ENCODE assay signal across 23 cellular contexts in the genomic region with DNA sequence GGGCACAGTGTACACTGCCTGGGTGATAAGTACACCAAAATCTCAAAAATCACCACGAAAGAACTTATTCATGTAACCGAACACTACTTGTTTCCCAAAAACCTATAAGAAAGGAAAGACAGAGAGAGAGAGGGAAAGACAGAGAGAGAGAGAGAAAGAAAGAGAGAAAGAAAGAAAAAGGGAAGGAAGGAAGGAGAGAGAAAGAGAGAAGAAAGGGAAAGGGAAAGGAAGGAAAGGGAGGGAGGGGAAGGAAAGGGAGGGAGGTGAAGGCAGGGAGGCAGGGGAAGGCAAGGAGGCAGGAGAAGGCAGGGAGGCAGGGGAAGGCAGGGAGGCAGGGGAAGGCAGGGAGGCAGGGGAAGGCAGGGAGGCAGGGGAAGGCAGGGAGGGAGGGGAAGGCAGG. TPM values are rescaled to one million over a fixed set of nuclear protein-coding genes. Genes with fewer than 3 reads are reported as not detected.
A peak's percentile ranks its signal among the peaks of the same experiment; 100 is the strongest.
DNase-seq lines count a peak whose midpoint lies in the region; ATAC-seq and TF ChIP-seq lines count a peak whose summit lies in the region.
"Had no signal": no experiment of that assay in that cellular context is flagged by ENCODE, and none has a peak within 500 bp of the region (broad histone marks: within the 10 kb centered on the region; RNA-seq: fewer than 3 reads in every experiment).

No MANE protein-coding gene starts in this region.

- no peak overlapping the region for H3K23ac ChIP-seq in IMR-90 (ENCODE audit: low read depth, low read length)

- peaks cover 83% of the 10 kb centered on the region for H3K36me3 ChIP-seq in IMR-90 (ENCODE audit: control insufficient read depth, insufficient read depth, low read length)

- H2BK15ac ChIP-seq in IMR-90 (ENCODE audit: low read depth, low read length) = no peak overlapping the region

- no peak overlapping the region for H4K91ac ChIP-seq in IMR-90 (ENCODE audit: insufficient read depth, low read depth, low read length)

- TF ChIP-seq POLR2A in IMR-90 (IDR thresholded peaks at IDR 0.05; ENCODE audit: low read depth, low read length) = no peak

- peaks cover 55 to 68% of the 10 kb centered on the region in 2 experiments for H3K79me1 ChIP-seq in IMR-90 (ENCODE audit: low read depth in 1 of 2, low read length in 2 of 2)

- POLR2A ChIA-PET in IMR-90 (lab: Charles Lee; ENCODE audit: unreplicated experiment) = no interaction called here

- no peak overlapping the region for H3K4me2 ChIP-seq in IMR-90 (ENCODE audit: low read depth, low read length)
- H3K4me2 ChIP-seq: BLaER1 had no signal

- no peak overlapping the region for H2BK20ac ChIP-seq in IMR-90 (ENCODE audit: low read depth, low read length)

- H3K9ac ChIP-seq in IMR-90 (ENCODE audit: low read depth, low read length) = no peak overlapping the region
- H3K9ac ChIP-seq: BLaER1 had no signal

- no peak for DNase-seq in activated T-cell treated with anti-CD3 and anti-CD28 coated beads, Interleukin-2, amount 50 U/mL, for 72 hours
- DNase-seq in activated T-cell treated with anti-CD3 and anti-CD28 coated beads for 4 hours (no peak), IMR-90 (no peak), NCI-H446 treated with DMSO at 0.1 percent for 48 hours (lab: John Stamatoyannopoulos, UW) (no peak), GF-D8 (lab: John Stamatoyannopoulos, UW) (no peak)
- no peak for DNase-seq in central memory CD8-positive, alpha-beta T cell (ENCODE audit: low spot score in 2 of 2)
- DNase-seq in stimulated activated effector memory CD8-positive, alpha-beta T cell treated with anti-CD3 and anti-CD28 coated beads, Interleukin-12 subunit alpha, Interleukin-12 subunit beta, amount 100 ng/mL, for 72 hours (ENCODE audit: low spot score in 2 of 2) = no peak
- DNase-seq: activated CD4-positive, alpha-beta T cell treated with anti-CD3 and anti-CD28 coated beads, Interleukin-2, amount 50 U/mL, for 1 hour; activated CD8-positive, alpha-beta memory T cell treated with anti-CD3 and anti-CD28 coated beads, Interleukin-2, amount 50 U/mL, for 4 hours; activated effector memory CD4-positive, alpha-beta T cell treated with Interleukin-2 at 50 U/mL for 16 hours; DND-41; effector memory CD8-positive, alpha-beta T cell; heart left ventricle; kidney; naive thymus-derived CD8-positive, alpha-beta T cell; NCI-H1436; NCI-H2081 treated with DMSO at 0.1 percent for 48 hours had no signal

- no peak for ATAC-seq in activated T-cell treated with anti-CD3 and anti-CD28 coated beads, Interleukin-2, amount 50 U/mL, for 72 hours (replicated peaks in 1 of 2)
- no peak for ATAC-seq in IMR-90 (ENCODE audit: low read depth)
- ATAC-seq in central memory CD8-positive, alpha-beta T cell (replicated peaks; ENCODE audit: extremely low read depth, poor library complexity, severe bottlenecking) = no peak
- no peak for ATAC-seq in stimulated activated effector memory CD8-positive, alpha-beta T cell treated with anti-CD3 and anti-CD28 coated beads, Interleukin-12 subunit alpha, Interleukin-12 subunit beta, amount 100 ng/mL, for 72 hours
- no peak for ATAC-seq in HG03097 (IDR thresholded peaks at IDR 0.05; ENCODE audit: low FRiP score, unreplicated experiment)
- ATAC-seq: effector memory CD8-positive, alpha-beta T cell; foreskin keratinocyte; heart left ventricle; naive thymus-derived CD8-positive, alpha-beta T cell had no signal

- WGBS in IMR-90 (ENCODE audit: extremely low coverage in 2 of 2, insufficient read length in 1 of 2), 2 experiments = no CpG with 5 or more reads among the region's 2 CpGs

- H3K18ac ChIP-seq in IMR-90 (ENCODE audit: low read depth, low read length) = no peak overlapping the region

- no peaks in the 10 kb centered on the region for H3K27me3 Mint-ChIP-seq in activated T-cell treated with anti-CD3 and anti-CD28 coated beads, Interleukin-2, amount 50 U/mL, for 72 hours (ENCODE audit: low read depth)
- H3K27me3 Mint-ChIP-seq in central memory CD8-positive, alpha-beta T cell = no peaks in the 10 kb centered on the region
- H3K27me3 Mint-ChIP-seq: effector memory CD8-positive, alpha-beta T cell had no signal

- H4K8ac ChIP-seq in IMR-90 (ENCODE audit: low read depth in 2 of 2, low read length in 2 of 2) = no peak overlapping the region

- H3K27ac ChIP-seq in IMR-90 (ENCODE audit: insufficient read depth, low read length) = 0 out of 2 replicates have a peak overlapping the region, but pooled peaks have one; percentile 32
- H3K27ac ChIP-seq: BLaER1, foreskin keratinocyte, heart left ventricle had no signal

- peaks cover 5% of the 10 kb centered on the region for H3K4me1 ChIP-seq in IMR-90 (ENCODE audit: control insufficient read depth, insufficient read depth, low read length)
- H3K4me1 ChIP-seq: foreskin keratinocyte, heart left ventricle had no signal

- peak overlapping the region; percentile 85 for H3K27ac Mint-ChIP-seq in activated T-cell treated with anti-CD3 and anti-CD28 coated beads, Interleukin-2, amount 50 U/mL, for 72 hours
- peak overlapping the region; percentile 84 for H3K27ac Mint-ChIP-seq in central memory CD8-positive, alpha-beta T cell (ENCODE audit: low read depth)
- peak overlapping the region; percentile 67 for H3K27ac Mint-ChIP-seq in stimulated activated effector memory CD8-positive, alpha-beta T cell treated with anti-CD3 and anti-CD28 coated beads, Interleukin-12 subunit alpha, Interleukin-12 subunit beta, amount 100 ng/mL, for 72 hours

- no peak overlapping the region for H2AK9ac ChIP-seq in IMR-90 (replicated peaks; ENCODE audit: low read depth, low read length, poor library complexity)

- no peak for TF ChIP-seq CTCF in IMR-90 (conservative IDR thresholded peaks at IDR 0.05; ENCODE audit: low read depth, low read length)

- H3K4me3 Mint-ChIP-seq in activated T-cell treated with anti-CD3 and anti-CD28 coated beads, Interleukin-2, amount 50 U/mL, for 72 hours = no peak overlapping the region
- H3K4me3 Mint-ChIP-seq in central memory CD8-positive, alpha-beta T cell = no peak overlapping the region
- no peak overlapping the region for H3K4me3 Mint-ChIP-seq in stimulated activated effector memory CD8-positive, alpha-beta T cell treated with anti-CD3 and anti-CD28 coated beads, Interleukin-12 subunit alpha, Interleukin-12 subunit beta, amount 100 ng/mL, for 72 hours
- H3K4me3 Mint-ChIP-seq: effector memory CD8-positive, alpha-beta T cell; naive thymus-derived CD8-positive, alpha-beta T cell had no signal

- no peak overlapping the region for H3K4me3 ChIP-seq in IMR-90 (ENCODE audit: insufficient read depth, low read depth, low read length)
- H3K4me3 ChIP-seq: BLaER1, coronary artery, esophagus muscularis mucosa, heart left ventricle, tibial nerve had no signal

- CTCF ChIA-PET in IMR-90 (lab: Yijun Ruan, JAX) = no interaction called here

- H3K4me1 Mint-ChIP-seq in activated T-cell treated with anti-CD3 and anti-CD28 coated beads, Interleukin-2, amount 50 U/mL, for 72 hours (ENCODE audit: low read depth) = no peaks in the 10 kb centered on the region
- H3K4me1 Mint-ChIP-seq in central memory CD8-positive, alpha-beta T cell = peaks cover 6% of the 10 kb centered on the region
- H3K4me1 Mint-ChIP-seq in stimulated activated effector memory CD8-positive, alpha-beta T cell treated with anti-CD3 and anti-CD28 coated beads, Interleukin-12 subunit alpha, Interleukin-12 subunit beta, amount 100 ng/mL, for 72 hours = peaks cover 5% of the 10 kb centered on the region

- peaks cover 13 to 36% of the 10 kb centered on the region in 2 donors for H3K36me3 Mint-ChIP-seq in activated T-cell treated with anti-CD3 and anti-CD28 coated beads, Interleukin-2, amount 50 U/mL, for 72 hours (ENCODE audit: insufficient read depth in 2 of 2)
- peaks cover 64% of the 10 kb centered on the region for H3K36me3 Mint-ChIP-seq in central memory CD8-positive, alpha-beta T cell (ENCODE audit: insufficient read depth)
- H3K36me3 Mint-ChIP-seq in stimulated activated effector memory CD8-positive, alpha-beta T cell treated with anti-CD3 and anti-CD28 coated beads, Interleukin-12 subunit alpha, Interleukin-12 subunit beta, amount 100 ng/mL, for 72 hours = peaks cover 90% of the 10 kb centered on the region

- TF ChIP-seq RAD21 in IMR-90 (IDR thresholded peaks at IDR 0.05; ENCODE audit: low read length) = no peak

- H2BK120ac ChIP-seq in IMR-90 (ENCODE audit: low read depth, low read length) = no peak overlapping the region

- H3K4ac ChIP-seq in IMR-90 (ENCODE audit: low read depth, low read length) = no peak overlapping the region

- no peak overlapping the region for H3K56ac ChIP-seq in IMR-90 (ENCODE audit: extremely low read depth, insufficient read depth, low read length)

- no peak overlapping the region for H2BK5ac ChIP-seq in IMR-90 (ENCODE audit: low read depth, low read length, poor library complexity, severe bottlenecking)

- peaks cover 90% of the 10 kb centered on the region for H4K20me1 ChIP-seq in IMR-90 (ENCODE audit: insufficient read depth, low read length)
- H4K20me1 ChIP-seq: BLaER1 had no signal

- no TSS peak for BruUV-seq in IMR-90 (replicated peaks; lab: Mats Ljungman, UMichigan)

- H3K14ac ChIP-seq in IMR-90 (replicated peaks; ENCODE audit: low read depth, low read length) = no peak overlapping the region

- H4K5ac ChIP-seq in IMR-90 (ENCODE audit: low read depth, low read length) = no peak overlapping the region

- no peak overlapping the region for H2AK5ac ChIP-seq in IMR-90 (ENCODE audit: low read depth, low read length)

- no peaks in the 10 kb centered on the region for H3K9me3 Mint-ChIP-seq in activated T-cell treated with anti-CD3 and anti-CD28 coated beads, Interleukin-2, amount 50 U/mL, for 72 hours
- no peaks in the 10 kb centered on the region for H3K9me3 Mint-ChIP-seq in central memory CD8-positive, alpha-beta T cell
- H3K9me3 Mint-ChIP-seq in stimulated activated effector memory CD8-positive, alpha-beta T cell treated with anti-CD3 and anti-CD28 coated beads, Interleukin-12 subunit alpha, Interleukin-12 subunit beta, amount 100 ng/mL, for 72 hours = no peaks in the 10 kb centered on the region
- H3K9me3 Mint-ChIP-seq: effector memory CD8-positive, alpha-beta T cell had no signal

- in situ Hi-C loops in IMR-90 (cut with MboI; ENCODE audit: low sequenced_read_pairs) = loop anchor here (25.0 kb wide), 1 partner anchor 1488 kb away; no protein-coding TSS in a partner anchor

- intact Hi-C loops in IMR-90 (cut with micrococcal nuclease) = no loop called here

- dilution Hi-C loops in IMR-90 (cut with HindIII; ENCODE audit: low sequenced_read_pairs, unreplicated experiment) = no loop called here

- H2AFZ ChIP-seq in IMR-90 (replicated peaks; ENCODE audit: low read length, poor library complexity) = no peak overlapping the region

- H3K9me1 ChIP-seq in IMR-90 (ENCODE audit: insufficient read depth, low read length) = peaks cover 3% of the 10 kb centered on the region; the same call in 1 of the 2 replicates

- H3K9me3 ChIP-seq in IMR-90 (ENCODE audit: control insufficient read depth, insufficient read depth, low read length) = peaks cover 3% of the 10 kb centered on the region; the same call in 1 of the 2 replicates
- H3K9me3 ChIP-seq: BLaER1, esophagus muscularis mucosa, heart left ventricle, tibial nerve had no signal

- no peaks in the 10 kb centered on the region for H3K27me3 ChIP-seq in IMR-90 (ENCODE audit: control insufficient read depth, insufficient read depth, low read length)
- H3K27me3 ChIP-seq: BLaER1, esophagus muscularis mucosa, foreskin keratinocyte, heart left ventricle, tibial nerve had no signal

RNA-seq across cellular contexts. Expression of gene ANXA2, which starts 48.2 kb away (rescaled TPM):
- 10 to 100 TPM; 58.2 to 89.3 TPM for total RNA-seq in activated T-cell treated with anti-CD3 and anti-CD28 coated beads, Interleukin-2, amount 50 U/mL, for 72 hours
- total RNA-seq in IMR-90 (2012; rRNA removed) = 6,979 and 8,412 TPM in 2 replicates
- polyA plus RNA-seq in IMR-90 (2012; rRNA removed) = 6,722 and 7,454 TPM in 2 replicates
- 2,230 and 5,114 TPM in 2 replicates for polyA plus RNA-seq in IMR-90 (2012; cell fraction: cytosol; rRNA removed)
- 764 and 3,092 TPM in 2 replicates for polyA plus RNA-seq in IMR-90 (2012; cell fraction: nucleus; rRNA removed; ENCODE audit: low replicate concordance)

Comparison
In these comparisons a context has a peak if more than half of its experiments do, and no peak if none do; other contexts are left out.
1. RNA of gene ANXA2, which starts 48.2 kb away (total RNA-seq): 6,979 to 8,412 TPM in IMR-90; 58.2 to 89.3 TPM in activated T-cell treated with anti-CD3 and anti-CD28 coated beads, Interleukin-2, amount 50 U/mL, for 72 hours; every median in the first group is over 10 times any median in the second.
2. Peak in every context shown above with its lines, with median percentiles within 50 percentile points of each other: H3K27ac Mint-ChIP-seq.